10 cellular contexts compared by ENCODE assay signal in the genomic region with DNA sequence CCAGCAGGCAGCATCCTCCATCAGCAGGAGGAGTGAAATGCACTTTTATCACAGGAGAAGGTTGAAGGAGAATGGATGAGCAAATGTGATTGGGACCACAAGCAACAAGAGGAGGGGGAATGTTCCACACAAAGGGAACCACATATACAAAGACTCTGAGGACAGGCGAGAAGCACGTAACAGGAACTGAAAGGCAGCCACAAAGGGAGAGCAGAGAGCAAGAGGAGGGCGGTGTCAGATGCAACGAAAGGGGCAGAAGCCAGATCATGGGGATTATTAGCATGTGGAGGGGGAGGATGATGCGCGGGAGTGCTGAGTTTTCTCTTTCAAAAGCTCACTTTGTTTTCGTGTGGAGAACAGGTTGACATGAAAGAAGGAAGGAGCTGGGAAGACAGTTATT.
DNase-seq lines count a peak whose midpoint lies in the region; ATAC-seq and TF ChIP-seq lines count a peak whose summit lies in the region.
"Had no signal": no experiment of that assay in that cellular context is flagged by ENCODE, and none has a peak within 500 bp of the region (broad histone marks: within the 10 kb centered on the region; RNA-seq: fewer than 3 reads in every experiment).

No MANE protein-coding gene starts in this region.

- peak; percentile 10 for DNase-seq in activated naive CD8-positive, alpha-beta T cell treated with anti-CD3 and anti-CD28 coated beads, Interleukin-2, amount 50 U/mL, for 24 hours
- DNase-seq in NCI-H510A treated with DMSO at 0.1 percent for 48 hours (lab: John Stamatoyannopoulos, UW): no peak
- DNase-seq in sigmoid colon: no peak
- DNase-seq in NCI-H128 (lab: John Stamatoyannopoulos, UW; ENCODE audit: unreplicated experiment): no peak
- DNase-seq in NCI-H774 (lab: John Stamatoyannopoulos, UW): no peak

- H3K9me3 ChIP-seq in sigmoid colon: no peaks in the 10 kb centered on the region
- H3K9me3 ChIP-seq: prostate gland had no signal

- H3K9me3 Mint-ChIP-seq in activated naive CD8-positive, alpha-beta T cell treated with anti-CD3 and anti-CD28 coated beads, Interleukin-2, amount 50 U/mL, for 24 hours: no peaks in the 10 kb centered on the region
- H3K9me3 Mint-ChIP-seq: central memory CD8-positive, alpha-beta T cell had no signal

- H3K27ac ChIP-seq in sigmoid colon: peak overlapping the region in 1 of 4 donors; percentile 76
- H3K27ac ChIP-seq: prostate gland had no signal

- H3K4me1 ChIP-seq in sigmoid colon: peaks cover 0 to 46% (median 22%) of the 10 kb centered on the region in 4 donors
- H3K4me1 ChIP-seq: prostate gland had no signal

- 58 to 74% methylated on average over 7 of the region's 7 CpGs for whole genome bisulfite sequencing in sigmoid colon, 2 donors

- no peaks in the 10 kb centered on the region for H3K36me3 ChIP-seq in sigmoid colon
- H3K36me3 ChIP-seq: prostate gland had no signal

- ATAC-seq in GM18868 (IDR thresholded peaks at IDR 0.05; ENCODE audit: unreplicated experiment) (peak; percentile 92), GM21526 (IDR thresholded peaks at IDR 0.05; ENCODE audit: low FRiP score, unreplicated experiment) (peak; percentile 93), HG03457 (IDR thresholded peaks at IDR 0.05; ENCODE audit: unreplicated experiment) (peak; percentile 82)
- peak; percentile 88 for ATAC-seq in activated naive CD8-positive, alpha-beta T cell treated with anti-CD3 and anti-CD28 coated beads, Interleukin-2, amount 50 U/mL, for 24 hours

- TF ChIP-seq POLR2A in sigmoid colon (IDR thresholded peaks at IDR 0.05): no peak

- H3K4me3 Mint-ChIP-seq in activated naive CD8-positive, alpha-beta T cell treated with anti-CD3 and anti-CD28 coated beads, Interleukin-2, amount 50 U/mL, for 24 hours: peak overlapping the region; percentile 2
- H3K4me3 Mint-ChIP-seq: central memory CD8-positive, alpha-beta T cell had no signal

- H3K27me3 Mint-ChIP-seq in activated naive CD8-positive, alpha-beta T cell treated with anti-CD3 and anti-CD28 coated beads, Interleukin-2, amount 50 U/mL, for 24 hours: peaks cover 3% of the 10 kb centered on the region

- H3K4me1 Mint-ChIP-seq in activated naive CD8-positive, alpha-beta T cell treated with anti-CD3 and anti-CD28 coated beads, Interleukin-2, amount 50 U/mL, for 24 hours: peaks cover 7% of the 10 kb centered on the region
- H3K4me1 Mint-ChIP-seq: central memory CD8-positive, alpha-beta T cell had no signal

- H3K27me3 ChIP-seq in sigmoid colon: no peaks in the 10 kb centered on the region

- no peak for TF ChIP-seq EP300 in sigmoid colon (IDR thresholded peaks at IDR 0.05)

- no peak for TF ChIP-seq CTCF in sigmoid colon (IDR thresholded peaks at IDR 0.05)

- no peaks in the 10 kb centered on the region for H3K36me3 Mint-ChIP-seq in activated naive CD8-positive, alpha-beta T cell treated with anti-CD3 and anti-CD28 coated beads, Interleukin-2, amount 50 U/mL, for 24 hours (ENCODE audit: low read depth)

- H3K27ac Mint-ChIP-seq in activated naive CD8-positive, alpha-beta T cell treated with anti-CD3 and anti-CD28 coated beads, Interleukin-2, amount 50 U/mL, for 24 hours: peak overlapping the region; percentile 30

- H3K4me3 ChIP-seq in sigmoid colon: no peak overlapping the region
- H3K4me3 ChIP-seq: prostate gland had no signal

- intact Hi-C loops in sigmoid colon (cut with DNase I): no loop called here
